In genomic region chr3:42600958-42601675, GRCh38 we compare ENCODE assay signal across 8 cellular contexts.
A peak's percentile ranks its signal among the peaks of the same experiment; 100 is the strongest.
DNase-seq lines count a peak whose midpoint lies in the region; ATAC-seq and FAIRE-seq lines count a peak whose summit lies in the region.

No MANE protein-coding gene starts in this region.

- ATAC-seq in GM21381 (IDR thresholded peaks at IDR 0.05; ENCODE audit: unreplicated experiment) (peak; percentile 16), HG02642 (IDR thresholded peaks at IDR 0.05; ENCODE audit: poor library complexity, unreplicated experiment) (no peak)
- ATAC-seq in central memory CD8-positive, alpha-beta T cell (replicated peaks; ENCODE audit: extremely low read depth, poor library complexity, severe bottlenecking) = peak; percentile 19

- H3K4me1 Mint-ChIP-seq in central memory CD8-positive, alpha-beta T cell = peaks cover 35% of the 10 kb centered on the region

- peak overlapping the region; percentile 95 for H3K27ac Mint-ChIP-seq in central memory CD8-positive, alpha-beta T cell (ENCODE audit: low read depth)

- H3K9me3 Mint-ChIP-seq in central memory CD8-positive, alpha-beta T cell = no peaks in the 10 kb centered on the region

- FAIRE-seq in HTR-8/SVneo (lab: Jason Lieb, UNC) = no peak

- DNase-seq in GDM1 (lab: John Stamatoyannopoulos, UW) = peak; percentile 73
- DNase-seq in HTR-8/SVneo (ENCODE audit: insufficient read length, low spot score) = peak; percentile 41
- DNase-seq in T-helper 1 cell = peak in 4 of 5 donors; percentile 36 to 73 (median 42)
- DNase-seq in central memory CD8-positive, alpha-beta T cell (ENCODE audit: low spot score in 2 of 2) = peak in 1 of 2 donors; percentile 32
- DNase-seq in kidney glomerular epithelial cell (lab: John Stamatoyannopoulos, UW) = peak; percentile 42
- DNase-seq in stimulated activated CD4-positive, alpha-beta T cell treated with anti-CD3 and anti-CD28 coated beads, Interleukin-15, amount 100 ng/mL, for 48 hours (ENCODE audit: low read depth in 2 of 2) = peak; percentile 41 to 52

- H3K4me3 Mint-ChIP-seq in central memory CD8-positive, alpha-beta T cell = peak overlapping the region; percentile 94

- H3K27me3 Mint-ChIP-seq in central memory CD8-positive, alpha-beta T cell = no peaks in the 10 kb centered on the region

- peaks cover 22% of the 10 kb centered on the region for H3K36me3 Mint-ChIP-seq in central memory CD8-positive, alpha-beta T cell (ENCODE audit: insufficient read depth)
